2 cellular contexts compared by ENCODE assay signal in the genomic region with DNA sequence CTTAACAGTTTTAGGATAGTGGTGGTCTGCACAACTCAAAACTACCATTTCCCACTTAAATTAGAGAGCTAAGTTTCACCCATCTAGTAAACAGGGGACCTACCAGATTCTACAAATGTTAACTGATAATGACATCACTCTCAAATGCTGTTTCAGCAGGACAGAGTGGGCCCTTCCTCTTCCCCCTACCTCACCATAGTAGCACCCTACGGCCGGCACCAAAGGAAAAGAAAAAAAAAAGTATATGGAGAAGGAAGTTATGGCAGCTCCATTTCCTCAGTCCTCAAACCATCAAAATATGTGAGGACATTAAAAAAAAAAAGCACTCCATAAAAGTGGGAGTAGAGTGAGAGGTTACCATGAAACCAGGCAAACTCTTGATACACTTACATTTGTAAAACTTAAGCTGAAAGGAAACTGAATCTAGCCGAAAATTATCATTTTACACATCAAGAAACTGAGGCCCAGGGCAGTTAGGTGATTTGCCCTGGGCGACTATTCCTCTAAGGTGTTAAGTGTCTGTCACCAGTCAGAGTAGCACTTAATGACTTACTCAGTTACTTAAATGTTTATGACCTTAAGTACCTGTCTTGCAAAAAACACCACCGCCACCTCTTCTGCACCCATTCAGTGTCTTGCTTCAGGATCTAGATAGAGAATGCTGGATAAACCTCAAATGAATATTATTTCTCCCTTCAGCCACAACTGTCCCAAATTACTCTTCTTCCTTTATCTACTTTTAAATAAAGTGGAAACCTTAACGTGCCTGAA.
TF ChIP-seq lines count a peak whose summit lies in the region.

No MANE protein-coding gene starts in this region.

TF ChIP-seq in SK-N-SH, 30 proteins besides CTCF, POLR2A, EP300 and RAD21:
- TF ChIP-seq SMC3 (IDR thresholded peaks at IDR 0.05; ENCODE audit: low read depth, low read length) (no peak), CHD2 (IDR thresholded peaks at IDR 0.05; ENCODE audit: low read length, partially characterized antibody) (no peak), EZH2phosphoT487 (IDR thresholded peaks at IDR 0.05; ENCODE audit: borderline replicate concordance, low read depth) (no peak), TEAD4 (IDR thresholded peaks at IDR 0.05; ENCODE audit: borderline replicate concordance, insufficient read depth) (no peak)

TF ChIP-seq in SK-N-SH treated with all-trans-retinoic acid at 6 μM for 48 hours, 23 proteins besides CTCF, POLR2A, EP300 and RAD21:
- TF ChIP-seq, protein P1, sequence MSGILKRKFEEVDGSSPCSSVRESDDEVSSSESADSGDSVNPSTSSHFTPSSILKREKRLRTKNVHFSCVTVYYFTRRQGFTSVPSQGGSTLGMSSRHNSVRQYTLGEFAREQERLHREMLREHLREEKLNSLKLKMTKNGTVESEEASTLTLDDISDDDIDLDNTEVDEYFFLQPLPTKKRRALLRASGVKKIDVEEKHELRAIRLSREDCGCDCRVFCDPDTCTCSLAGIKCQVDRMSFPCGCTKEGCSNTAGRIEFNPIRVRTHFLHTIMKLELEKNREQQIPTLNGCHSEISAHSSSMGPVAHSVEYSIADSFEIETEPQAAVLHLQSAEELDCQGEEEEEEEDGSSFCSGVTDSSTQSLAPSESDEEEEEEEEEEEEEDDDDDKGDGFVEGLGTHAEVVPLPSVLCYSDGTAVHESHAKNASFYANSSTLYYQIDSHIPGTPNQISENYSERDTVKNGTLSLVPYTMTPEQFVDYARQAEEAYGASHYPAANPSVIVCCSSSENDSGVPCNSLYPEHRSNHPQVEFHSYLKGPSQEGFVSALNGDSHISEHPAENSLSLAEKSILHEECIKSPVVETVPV (CRISPR knock-in tag; IDR thresholded peaks at IDR 0.05), result no peak
- no peak for TF ChIP-seq ZFP30 (CRISPR knock-in tag; IDR thresholded peaks at IDR 0.05)
- TF ChIP-seq PPARA (CRISPR knock-in tag; IDR thresholded peaks at IDR 0.05; ENCODE audit: borderline replicate concordance), result no peak
- TF ChIP-seq ZNF8 (CRISPR knock-in tag; IDR thresholded peaks at IDR 0.05), result no peak
- TF ChIP-seq ZFP3 (CRISPR knock-in tag; IDR thresholded peaks at IDR 0.05), result no peak
- TF ChIP-seq BACH2 (CRISPR knock-in tag; IDR thresholded peaks at IDR 0.05; ENCODE audit: borderline replicate concordance), result no peak
- TF ChIP-seq ZNF565 (CRISPR knock-in tag; conservative IDR thresholded peaks at IDR 0.05; ENCODE audit: low read depth), result no peak
- no peak for TF ChIP-seq RARB (CRISPR knock-in tag; IDR thresholded peaks at IDR 0.05)
- no peak for TF ChIP-seq TOX (CRISPR knock-in tag; IDR thresholded peaks at IDR 0.05; ENCODE audit: borderline replicate concordance)
- no peak for TF ChIP-seq GLIS3 (CRISPR knock-in tag; IDR thresholded peaks at IDR 0.05)
- TF ChIP-seq, protein P2, sequence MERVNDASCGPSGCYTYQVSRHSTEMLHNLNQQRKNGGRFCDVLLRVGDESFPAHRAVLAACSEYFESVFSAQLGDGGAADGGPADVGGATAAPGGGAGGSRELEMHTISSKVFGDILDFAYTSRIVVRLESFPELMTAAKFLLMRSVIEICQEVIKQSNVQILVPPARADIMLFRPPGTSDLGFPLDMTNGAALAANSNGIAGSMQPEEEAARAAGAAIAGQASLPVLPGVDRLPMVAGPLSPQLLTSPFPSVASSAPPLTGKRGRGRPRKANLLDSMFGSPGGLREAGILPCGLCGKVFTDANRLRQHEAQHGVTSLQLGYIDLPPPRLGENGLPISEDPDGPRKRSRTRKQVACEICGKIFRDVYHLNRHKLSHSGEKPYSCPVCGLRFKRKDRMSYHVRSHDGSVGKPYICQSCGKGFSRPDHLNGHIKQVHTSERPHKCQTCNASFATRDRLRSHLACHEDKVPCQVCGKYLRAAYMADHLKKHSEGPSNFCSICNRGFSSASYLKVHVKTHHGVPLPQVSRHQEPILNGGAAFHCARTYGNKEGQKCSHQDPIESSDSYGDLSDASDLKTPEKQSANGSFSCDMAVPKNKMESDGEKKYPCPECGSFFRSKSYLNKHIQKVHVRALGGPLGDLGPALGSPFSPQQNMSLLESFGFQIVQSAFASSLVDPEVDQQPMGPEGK (CRISPR knock-in tag; IDR thresholded peaks at IDR 0.05; ENCODE audit: borderline replicate concordance), result no peak
- TF ChIP-seq ESRRG (CRISPR knock-in tag; IDR thresholded peaks at IDR 0.05), result no peak
- no peak for TF ChIP-seq ZC3H10 (CRISPR knock-in tag; IDR thresholded peaks at IDR 0.05)
- no peak for TF ChIP-seq CSDC2 (CRISPR knock-in tag; IDR thresholded peaks at IDR 0.05)
- TF ChIP-seq, protein P3, sequence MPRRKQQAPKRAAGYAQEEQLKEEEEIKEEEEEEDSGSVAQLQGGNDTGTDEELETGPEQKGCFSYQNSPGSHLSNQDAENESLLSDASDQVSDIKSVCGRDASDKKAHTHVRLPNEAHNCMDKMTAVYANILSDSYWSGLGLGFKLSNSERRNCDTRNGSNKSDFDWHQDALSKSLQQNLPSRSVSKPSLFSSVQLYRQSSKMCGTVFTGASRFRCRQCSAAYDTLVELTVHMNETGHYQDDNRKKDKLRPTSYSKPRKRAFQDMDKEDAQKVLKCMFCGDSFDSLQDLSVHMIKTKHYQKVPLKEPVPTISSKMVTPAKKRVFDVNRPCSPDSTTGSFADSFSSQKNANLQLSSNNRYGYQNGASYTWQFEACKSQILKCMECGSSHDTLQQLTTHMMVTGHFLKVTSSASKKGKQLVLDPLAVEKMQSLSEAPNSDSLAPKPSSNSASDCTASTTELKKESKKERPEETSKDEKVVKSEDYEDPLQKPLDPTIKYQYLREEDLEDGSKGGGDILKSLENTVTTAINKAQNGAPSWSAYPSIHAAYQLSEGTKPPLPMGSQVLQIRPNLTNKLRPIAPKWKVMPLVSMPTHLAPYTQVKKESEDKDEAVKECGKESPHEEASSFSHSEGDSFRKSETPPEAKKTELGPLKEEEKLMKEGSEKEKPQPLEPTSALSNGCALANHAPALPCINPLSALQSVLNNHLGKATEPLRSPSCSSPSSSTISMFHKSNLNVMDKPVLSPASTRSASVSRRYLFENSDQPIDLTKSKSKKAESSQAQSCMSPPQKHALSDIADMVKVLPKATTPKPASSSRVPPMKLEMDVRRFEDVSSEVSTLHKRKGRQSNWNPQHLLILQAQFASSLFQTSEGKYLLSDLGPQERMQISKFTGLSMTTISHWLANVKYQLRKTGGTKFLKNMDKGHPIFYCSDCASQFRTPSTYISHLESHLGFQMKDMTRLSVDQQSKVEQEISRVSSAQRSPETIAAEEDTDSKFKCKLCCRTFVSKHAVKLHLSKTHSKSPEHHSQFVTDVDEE (CRISPR knock-in tag; IDR thresholded peaks at IDR 0.05), result no peak
- TF ChIP-seq, protein P4, sequence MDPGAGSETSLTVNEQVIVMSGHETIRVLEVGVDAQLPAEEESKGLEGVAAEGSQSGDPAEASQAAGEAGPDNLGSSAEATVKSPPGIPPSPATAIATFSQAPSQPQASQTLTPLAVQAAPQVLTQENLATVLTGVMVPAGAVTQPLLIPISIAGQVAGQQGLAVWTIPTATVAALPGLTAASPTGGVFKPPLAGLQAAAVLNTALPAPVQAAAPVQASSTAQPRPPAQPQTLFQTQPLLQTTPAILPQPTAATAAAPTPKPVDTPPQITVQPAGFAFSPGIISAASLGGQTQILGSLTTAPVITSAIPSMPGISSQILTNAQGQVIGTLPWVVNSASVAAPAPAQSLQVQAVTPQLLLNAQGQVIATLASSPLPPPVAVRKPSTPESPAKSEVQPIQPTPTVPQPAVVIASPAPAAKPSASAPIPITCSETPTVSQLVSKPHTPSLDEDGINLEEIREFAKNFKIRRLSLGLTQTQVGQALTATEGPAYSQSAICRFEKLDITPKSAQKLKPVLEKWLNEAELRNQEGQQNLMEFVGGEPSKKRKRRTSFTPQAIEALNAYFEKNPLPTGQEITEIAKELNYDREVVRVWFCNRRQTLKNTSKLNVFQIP (CRISPR knock-in tag; IDR thresholded peaks at IDR 0.05; ENCODE audit: borderline replicate concordance, low read depth), result no peak
- TF ChIP-seq SNAI2 (CRISPR knock-in tag; IDR thresholded peaks at IDR 0.05), result no peak
- TF ChIP-seq TCF4 (CRISPR knock-in tag; IDR thresholded peaks at IDR 0.05; ENCODE audit: borderline replicate concordance), result no peak
